ENCODE assay signal across 17 cellular contexts in the genomic region with DNA sequence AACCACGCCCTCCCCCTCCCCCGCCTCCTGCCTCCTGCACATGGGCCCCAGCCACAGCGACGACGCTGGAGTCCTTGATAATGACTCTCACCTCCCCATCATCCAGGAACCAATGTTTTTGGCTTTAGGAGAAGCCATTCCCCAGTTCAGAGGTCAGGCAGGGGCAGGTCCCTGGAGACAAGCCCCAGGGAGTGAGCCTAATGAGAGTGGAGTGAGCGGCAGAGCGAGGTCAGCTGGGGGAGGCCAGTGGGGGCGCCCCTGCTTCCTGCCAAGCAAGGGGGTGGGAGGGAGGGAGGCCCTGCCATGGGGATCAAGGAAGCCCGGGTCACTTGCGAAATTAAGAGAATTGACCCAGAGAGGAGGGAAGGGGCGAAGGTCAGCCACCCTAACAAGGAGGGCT.
A peak's percentile ranks its signal among the peaks of the same experiment; 100 is the strongest.
DNase-seq lines count a peak whose midpoint lies in the region; ATAC-seq and TF ChIP-seq lines count a peak whose summit lies in the region.
"Had no signal": no experiment of that assay in that cellular context is flagged by ENCODE, and none has a peak within 500 bp of the region (broad histone marks: within the 10 kb centered on the region; RNA-seq: fewer than 3 reads in every experiment).

No MANE protein-coding gene starts in this region.

- no peak for TF ChIP-seq CTCF in C4-2B (conservative IDR thresholded peaks at IDR 0.05)
- TF ChIP-seq CTCF in VCaP (conservative IDR thresholded peaks at IDR 0.05) = no peak
- TF ChIP-seq CTCF in HFFc6 (IDR thresholded peaks at IDR 0.05) = no peak

- ATAC-seq in left lobe of liver = peak; percentile 9
- ATAC-seq: CD8-positive, alpha-beta T cell had no signal

- no peaks in the 10 kb centered on the region; the same call in 1 of the 2 replicates for H3K27me3 Mint-ChIP-seq in HFFc6 (ENCODE audit: insufficient read depth)

- no peak overlapping the region for H3K27ac Mint-ChIP-seq in HFFc6
- H3K27ac Mint-ChIP-seq: B cell; CD14-positive monocyte; CD8-positive, alpha-beta T cell had no signal

- no peaks in the 10 kb centered on the region for H3K9me3 Mint-ChIP-seq in HFFc6
- H3K9me3 Mint-ChIP-seq: CD14-positive monocyte; CD8-positive, alpha-beta T cell had no signal

- DNase-seq in left lobe of liver (ENCODE audit: low spot score) (no peak), retina (peak; percentile 46), T-helper 1 cell (no peak), cortex of kidney (lab: John Stamatoyannopoulos, UW) (no peak), HFFc6 (no peak)
- DNase-seq: ACHN; CD8-positive, alpha-beta T cell; COR-L47; DMS153; EL; GOT3; HCEC 1CT had no signal

- no peaks in the 10 kb centered on the region for H3K4me1 Mint-ChIP-seq in HFFc6 (ENCODE audit: low read depth)
- H3K4me1 Mint-ChIP-seq: B cell, CD14-positive monocyte had no signal

- H3K27ac ChIP-seq in C4-2B = peak overlapping the region; percentile 77
- H3K27ac ChIP-seq in VCaP = peak overlapping the region; percentile 90
- H3K27ac ChIP-seq: HL-60 had no signal

- H3K4me3 Mint-ChIP-seq in HFFc6 = no peak overlapping the region
- H3K4me3 Mint-ChIP-seq: B cell; CD14-positive monocyte; CD8-positive, alpha-beta T cell had no signal

- peaks cover 8% of the 10 kb centered on the region; the same call in 1 of the 2 replicates for H3K36me3 Mint-ChIP-seq in HFFc6 (ENCODE audit: low read depth)
- H3K36me3 Mint-ChIP-seq: CD14-positive monocyte; CD8-positive, alpha-beta T cell had no signal
